8 cellular contexts compared by ENCODE assay signal in the genomic region with DNA sequence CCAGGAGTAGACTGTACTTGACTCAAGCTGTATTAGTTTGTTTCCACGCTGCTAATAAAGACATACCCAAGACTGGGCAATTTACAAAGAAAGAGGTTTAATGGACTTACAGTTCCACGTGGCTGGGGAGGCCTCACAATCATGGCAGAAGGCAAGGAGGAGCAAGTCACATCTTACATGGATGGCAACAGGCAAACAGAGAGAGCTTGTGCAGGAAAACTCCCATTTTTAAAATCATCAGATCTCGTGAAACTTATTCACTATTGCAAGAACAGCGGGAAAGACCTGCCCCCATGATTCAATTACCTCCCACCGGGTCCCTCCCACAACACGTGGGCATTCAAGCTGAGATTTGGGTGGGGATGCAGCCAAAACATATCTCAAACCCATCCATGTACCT. TPM values are rescaled to one million over a fixed set of nuclear protein-coding genes. Genes with fewer than 3 reads are reported as not detected.
DNase-seq lines count a peak whose midpoint lies in the region; ATAC-seq and TF ChIP-seq lines count a peak whose summit lies in the region.
"Not testable (repeated sequence)": the region's sequence is repeated elsewhere in the genome, so short reads cannot be mapped to it uniquely, and the experiment has no call there.

No MANE protein-coding gene starts in this region.

- ATAC-seq in GM18909 (IDR thresholded peaks at IDR 0.05; ENCODE audit: poor library complexity, unreplicated experiment): peak; percentile 1
- ATAC-seq in effector memory CD8-positive, alpha-beta T cell (replicated peaks): not testable (repeated sequence)

- peak overlapping the region; percentile 2 for H3K27ac ChIP-seq in OCI-LY7 (ENCODE audit: low read depth, low read length, poor library complexity, severe bottlenecking)
- peak overlapping the region; percentile 16 for H3K27ac ChIP-seq in muscle layer of duodenum (ENCODE audit: low read length)

- peaks cover 4 to 23% (median 12%) of the 10 kb centered on the region in 7 donors for H3K9me3 Mint-ChIP-seq in CD14-positive monocyte
- peaks cover 25% of the 10 kb centered on the region for H3K9me3 Mint-ChIP-seq in activated CD4-positive, alpha-beta T cell treated with anti-CD3 and anti-CD28 coated beads, Interleukin-2, amount 10 ng/mL, durations not matched to agents 7 days and 5 days
- H3K9me3 Mint-ChIP-seq in activated naive CD4-positive, alpha-beta T cell treated with anti-CD3 and anti-CD28 coated beads for 36 hours: peaks cover 21% of the 10 kb centered on the region
- not testable (repeated sequence) for H3K9me3 Mint-ChIP-seq in effector memory CD8-positive, alpha-beta T cell
- H3K9me3 Mint-ChIP-seq in stimulated activated naive CD8-positive, alpha-beta T cell treated with anti-CD3 and anti-CD28 coated beads, Interleukin-15, Interleukin-2, amounts not matched to agents 100 ng/mL and 50 ng/mL, for 24 hours: peaks cover 17% of the 10 kb centered on the region

- H4K20me1 ChIP-seq in OCI-LY7 (ENCODE audit: insufficient read depth, low read length): not testable (repeated sequence)

- not testable (repeated sequence) for H3K27me3 ChIP-seq in muscle layer of duodenum (ENCODE audit: low read depth, low read length)

- peaks cover 62% of the 10 kb centered on the region for H3K4me1 ChIP-seq in OCI-LY7 (ENCODE audit: insufficient read depth, low read length, poor library complexity, severe bottlenecking)
- H3K4me1 ChIP-seq in muscle layer of duodenum (ENCODE audit: control insufficient read depth in 1 of 2, insufficient read depth in 2 of 2, low read length in 2 of 2): not testable (repeated sequence)

- H3K4me3 Mint-ChIP-seq in CD14-positive monocyte: peak overlapping the region in 1 of 2 donors; percentile 87
- not testable (repeated sequence) for H3K4me3 Mint-ChIP-seq in activated CD4-positive, alpha-beta T cell treated with anti-CD3 and anti-CD28 coated beads, Interleukin-2, amount 10 ng/mL, durations not matched to agents 7 days and 5 days; activated naive CD4-positive, alpha-beta T cell treated with anti-CD3 and anti-CD28 coated beads for 36 hours
- H3K4me3 Mint-ChIP-seq in effector memory CD8-positive, alpha-beta T cell: peak overlapping the region; percentile 51 to 58
- H3K4me3 Mint-ChIP-seq in stimulated activated naive CD8-positive, alpha-beta T cell treated with anti-CD3 and anti-CD28 coated beads, Interleukin-15, Interleukin-2, amounts not matched to agents 100 ng/mL and 50 ng/mL, for 24 hours: peak overlapping the region; percentile 20

- H3K9me2 ChIP-seq in OCI-LY7 (ENCODE audit: insufficient read depth, low read length): not testable (repeated sequence)

- not testable (repeated sequence) for H2AFZ ChIP-seq in OCI-LY7 (ENCODE audit: low read length)

- H3K9me3 ChIP-seq in OCI-LY7 (ENCODE audit: low read length): peaks cover 50% of the 10 kb centered on the region
- H3K9me3 ChIP-seq in muscle layer of duodenum (ENCODE audit: control insufficient read depth in 1 of 2, low read length in 2 of 2): not testable (repeated sequence)

- intact Hi-C loops in CD14-positive monocyte (cut with micrococcal nuclease); OCI-LY7 (cut with micrococcal nuclease; ENCODE audit: unreplicated experiment): not testable (repeated sequence)
- intact Hi-C loops in activated naive CD4-positive, alpha-beta T cell treated with anti-CD3 and anti-CD28 coated beads for 36 hours (cut with micrococcal nuclease): loop anchor here (1.0 kb wide), 1 partner anchor 34 kb away; no protein-coding TSS in a partner anchor

- peak overlapping the region in 6 of 7 donors; percentile 51 to 92 (median 70) for H3K27ac Mint-ChIP-seq in CD14-positive monocyte
- H3K27ac Mint-ChIP-seq in activated CD4-positive, alpha-beta T cell treated with anti-CD3 and anti-CD28 coated beads, Interleukin-2, amount 10 ng/mL, durations not matched to agents 7 days and 5 days: peak overlapping the region; percentile 50
- peak overlapping the region; percentile 78 for H3K27ac Mint-ChIP-seq in activated naive CD4-positive, alpha-beta T cell treated with anti-CD3 and anti-CD28 coated beads for 36 hours
- H3K27ac Mint-ChIP-seq in effector memory CD8-positive, alpha-beta T cell: peak overlapping the region; percentile 10 to 64
- H3K27ac Mint-ChIP-seq in stimulated activated naive CD8-positive, alpha-beta T cell treated with anti-CD3 and anti-CD28 coated beads, Interleukin-15, Interleukin-2, amounts not matched to agents 100 ng/mL and 50 ng/mL, for 24 hours: peak overlapping the region; percentile 61

- not testable (repeated sequence) for H3K4me2 ChIP-seq in OCI-LY7 (ENCODE audit: low read length)

- not testable (repeated sequence) for BruUV-seq in OCI-LY7 (replicated peaks; lab: Mats Ljungman, UMichigan)

- peaks cover 40 to 51% (median 51%) of the 10 kb centered on the region in 3 donors for H3K27me3 Mint-ChIP-seq in CD14-positive monocyte (ENCODE audit: low read depth in 3 of 3)
- not testable (repeated sequence) for H3K27me3 Mint-ChIP-seq in activated CD4-positive, alpha-beta T cell treated with anti-CD3 and anti-CD28 coated beads, Interleukin-2, amount 10 ng/mL, durations not matched to agents 7 days and 5 days; activated naive CD4-positive, alpha-beta T cell treated with anti-CD3 and anti-CD28 coated beads for 36 hours (ENCODE audit: low read depth); effector memory CD8-positive, alpha-beta T cell; stimulated activated naive CD8-positive, alpha-beta T cell treated with anti-CD3 and anti-CD28 coated beads, Interleukin-15, Interleukin-2, amounts not matched to agents 100 ng/mL and 50 ng/mL, for 24 hours

- POLR2A ChIA-PET in OCI-LY7 (lab: Charles Lee): interaction anchor here (0.6 to 3.3 kb wide), 8 partner anchors 9 to 178 kb away, joined by 3 to 15 read pairs (median 3); no protein-coding TSS in a partner anchor
- POLR2A ChIA-PET in activated CD4-positive, alpha-beta T cell treated with anti-CD3 and anti-CD28 coated beads, Interleukin-2, amount 10 ng/mL, durations not matched to agents 7 days and 5 days (lab: Charles Lee): not testable (repeated sequence)

- H3K79me2 ChIP-seq in OCI-LY7 (ENCODE audit: insufficient read depth, low read depth, low read length): not testable (repeated sequence)

- DNase-seq in CD14-positive monocyte (ENCODE audit: low spot score); OCI-LY7 (ENCODE audit: low spot score); activated CD4-positive, alpha-beta T cell treated with anti-CD3 and anti-CD28 coated beads, Interleukin-2, amount 10 ng/mL, durations not matched to agents 7 days and 5 days; activated naive CD4-positive, alpha-beta T cell treated with anti-CD3 and anti-CD28 coated beads for 36 hours; effector memory CD8-positive, alpha-beta T cell: not testable (repeated sequence)

- CTCF ChIA-PET in OCI-LY7 (lab: Charles Lee; ENCODE audit: unreplicated experiment); activated naive CD4-positive, alpha-beta T cell treated with anti-CD3 and anti-CD28 coated beads for 36 hours (lab: Charles Lee): not testable (repeated sequence)
- CTCF ChIA-PET in activated CD4-positive, alpha-beta T cell treated with anti-CD3 and anti-CD28 coated beads, Interleukin-2, amount 10 ng/mL, durations not matched to agents 7 days and 5 days (lab: Charles Lee): interaction anchor here (0.9 to 1.0 kb wide), 2 partner anchors 15 to 31 kb away, joined by 3 read pairs; no protein-coding TSS in a partner anchor

- peaks cover 34% of the 10 kb centered on the region for H3K36me3 ChIP-seq in OCI-LY7 (ENCODE audit: insufficient read depth, low read length)
- not testable (repeated sequence) for H3K36me3 ChIP-seq in muscle layer of duodenum (ENCODE audit: control insufficient read depth in 1 of 2, insufficient read depth in 2 of 2, low read length in 2 of 2)

- not testable (repeated sequence) for H3K4me3 ChIP-seq in OCI-LY7 (ENCODE audit: low read depth, low read length, poor library complexity, severe bottlenecking); muscle layer of duodenum (ENCODE audit: low read depth in 1 of 2, low read length in 2 of 2)

- peaks cover 0 to 21% of the 10 kb centered on the region in 2 donors for H3K36me3 Mint-ChIP-seq in CD14-positive monocyte
- not testable (repeated sequence) for H3K36me3 Mint-ChIP-seq in activated CD4-positive, alpha-beta T cell treated with anti-CD3 and anti-CD28 coated beads, Interleukin-2, amount 10 ng/mL, durations not matched to agents 7 days and 5 days (ENCODE audit: low read depth); activated naive CD4-positive, alpha-beta T cell treated with anti-CD3 and anti-CD28 coated beads for 36 hours (ENCODE audit: low read depth); effector memory CD8-positive, alpha-beta T cell (ENCODE audit: insufficient read depth); stimulated activated naive CD8-positive, alpha-beta T cell treated with anti-CD3 and anti-CD28 coated beads, Interleukin-15, Interleukin-2, amounts not matched to agents 100 ng/mL and 50 ng/mL, for 24 hours (ENCODE audit: low read depth)

- not testable (repeated sequence) for TF ChIP-seq CTCF in CD14-positive monocyte (IDR thresholded peaks at IDR 0.05); OCI-LY7 (conservative IDR thresholded peaks at IDR 0.05; ENCODE audit: low read length)

- H3K4me1 Mint-ChIP-seq in CD14-positive monocyte: peaks cover 48% of the 10 kb centered on the region
- peaks cover 14% of the 10 kb centered on the region for H3K4me1 Mint-ChIP-seq in activated CD4-positive, alpha-beta T cell treated with anti-CD3 and anti-CD28 coated beads, Interleukin-2, amount 10 ng/mL, durations not matched to agents 7 days and 5 days
- peaks cover 15% of the 10 kb centered on the region for H3K4me1 Mint-ChIP-seq in activated naive CD4-positive, alpha-beta T cell treated with anti-CD3 and anti-CD28 coated beads for 36 hours (ENCODE audit: low read depth)
- peaks cover 12 to 17% of the 10 kb centered on the region in 2 donors for H3K4me1 Mint-ChIP-seq in effector memory CD8-positive, alpha-beta T cell (ENCODE audit: low read depth in 2 of 2)
- H3K4me1 Mint-ChIP-seq in stimulated activated naive CD8-positive, alpha-beta T cell treated with anti-CD3 and anti-CD28 coated beads, Interleukin-15, Interleukin-2, amounts not matched to agents 100 ng/mL and 50 ng/mL, for 24 hours (ENCODE audit: low read depth): peaks cover 44% of the 10 kb centered on the region

RNA-seq across cellular contexts. Expression of gene STIM2, which starts 37.7 kb away (rescaled TPM):
- polyA plus RNA-seq in CD14-positive monocyte: 1 to 10 TPM; 8.6 to 8.8 TPM
- 108 and 122 TPM in 2 replicates for total RNA-seq in OCI-LY7 (2014; rRNA removed; shearing (Covaris generic))
- total RNA-seq in OCI-LY7 (2022): 309 and 368 TPM in 2 replicates
- 10 to 100 TPM; 56.2 to 61.0 TPM for total RNA-seq in activated CD4-positive, alpha-beta T cell treated with anti-CD3 and anti-CD28 coated beads, Interleukin-2, amount 10 ng/mL, durations not matched to agents 7 days and 5 days
- 10 to 100 TPM; 40.5 to 43.1 TPM for total RNA-seq in activated naive CD4-positive, alpha-beta T cell treated with anti-CD3 and anti-CD28 coated beads for 36 hours
